Comparison of ENCODE assay signal across 12 cellular contexts in genomic region chr1:45305231-45305630, GRCh38. TPM values are rescaled to one million over a fixed set of nuclear protein-coding genes. Genes with fewer than 3 reads are reported as not detected.
A peak's percentile ranks its signal among the peaks of the same experiment; 100 is the strongest.
DNase-seq lines count a peak whose midpoint lies in the region; ATAC-seq and TF ChIP-seq lines count a peak whose summit lies in the region.
"Had no signal": no experiment of that assay in that cellular context is flagged by ENCODE, and none has a peak within 500 bp of the region (broad histone marks: within the 10 kb centered on the region; RNA-seq: fewer than 3 reads in every experiment).

No MANE protein-coding gene starts in this region.

- DNase-seq in MCF 10A (ENCODE audit: unreplicated experiment): no peak
- no peak for DNase-seq in mammary epithelial cell
- DNase-seq in T-cell: no peak
- DNase-seq in endothelial cell (ENCODE audit: low spot score): no peak
- DNase-seq in GOT3 (lab: John Stamatoyannopoulos, UW): no peak
- DNase-seq: lower lobe of right lung had no signal

- TF ChIP-seq CTCF in MCF 10A (IDR thresholded peaks at IDR 0.05; ENCODE audit: unreplicated experiment) (no peak), mammary epithelial cell (conservative IDR thresholded peaks at IDR 0.05 in 1 of 2, IDR thresholded peaks at IDR 0.05 in 1 of 2; ENCODE audit: extremely low read depth in 1 of 2, insufficient read depth in 1 of 2, low read depth in 1 of 2, low read length in 2 of 2) (no peak), endothelial cell (IDR thresholded peaks at IDR 0.05; ENCODE audit: unreplicated experiment) (no peak)

- H3K9me3 ChIP-seq in mammary epithelial cell (replicated peaks; ENCODE audit: insufficient read depth, low read length): no peaks in the 10 kb centered on the region
- H3K9me3 ChIP-seq: lower lobe of right lung, pancreas had no signal

- POLR2A ChIA-PET in MCF 10A (lab: Yijun Ruan, JAX): interaction anchor here (0.7 to 3.9 kb wide), 6 partner anchors 25 to 363 kb away, joined by 3 to 17 read pairs (median 4); partner anchors contain the start of genes MUTYH, TESK2, TOE1 and UROD
- POLR2A ChIA-PET in T-cell (lab: Charles Lee): no interaction called here

- H3K27me3 Mint-ChIP-seq in MCF 10A (ENCODE audit: insufficient read depth, unreplicated experiment): no peaks in the 10 kb centered on the region
- no peaks in the 10 kb centered on the region for H3K27me3 Mint-ChIP-seq in T-cell
- H3K27me3 Mint-ChIP-seq in endothelial cell (ENCODE audit: unreplicated experiment): peaks cover 5% of the 10 kb centered on the region
- no peaks in the 10 kb centered on the region for H3K27me3 Mint-ChIP-seq in stimulated activated memory B cell treated with anti-CD40 and anti-IgM and Interleukin-4, amounts not matched to agents 10 μg/mL and 1 μg/mL and 100 μg/mL, for 72 hours

- H3K4me3 ChIP-seq in mammary epithelial cell (replicated peaks in 1 of 3; ENCODE audit: insufficient read depth in 1 of 3, low read depth in 2 of 3, low read length in 3 of 3): no peak overlapping the region
- H3K4me3 ChIP-seq: hepatocyte had no signal

- peaks cover 7% of the 10 kb centered on the region for H3K4me1 ChIP-seq in mammary epithelial cell (ENCODE audit: insufficient read depth, low read length)

- H3K27me3 ChIP-seq in mammary epithelial cell (ENCODE audit: insufficient read depth, low read length): no peaks in the 10 kb centered on the region
- H3K27me3 ChIP-seq: cardiac muscle cell, hepatocyte, pancreas had no signal

- H4K20me1 ChIP-seq in mammary epithelial cell (ENCODE audit: insufficient read depth, low read length): no peaks in the 10 kb centered on the region

- no peak overlapping the region for H3K4me2 ChIP-seq in mammary epithelial cell (ENCODE audit: insufficient read depth, low read depth, low read length)

- H3K4me3 Mint-ChIP-seq in MCF 10A (ENCODE audit: unreplicated experiment) (peak overlapping the region; percentile 86), T-cell (peak overlapping the region; percentile 88 to 90 (median 90)), endothelial cell (ENCODE audit: unreplicated experiment) (peak overlapping the region; percentile 37)
- H3K4me3 Mint-ChIP-seq in stimulated activated memory B cell treated with anti-CD40 and anti-IgM and Interleukin-4, amounts not matched to agents 10 μg/mL and 1 μg/mL and 100 μg/mL, for 72 hours: peak overlapping the region; percentile 40

- H3K4me1 Mint-ChIP-seq in MCF 10A (ENCODE audit: insufficient read depth, unreplicated experiment): peaks cover 5% of the 10 kb centered on the region
- peaks cover 19 to 32% (median 20%) of the 10 kb centered on the region in 3 donors for H3K4me1 Mint-ChIP-seq in T-cell
- H3K4me1 Mint-ChIP-seq in endothelial cell (ENCODE audit: unreplicated experiment): peaks cover 4% of the 10 kb centered on the region
- H3K4me1 Mint-ChIP-seq in stimulated activated memory B cell treated with anti-CD40 and anti-IgM and Interleukin-4, amounts not matched to agents 10 μg/mL and 1 μg/mL and 100 μg/mL, for 72 hours: peaks cover 31% of the 10 kb centered on the region

- H3K9me3 Mint-ChIP-seq in MCF 10A (ENCODE audit: unreplicated experiment) (no peaks in the 10 kb centered on the region), T-cell (no peaks in the 10 kb centered on the region), endothelial cell (ENCODE audit: unreplicated experiment) (no peaks in the 10 kb centered on the region)
- no peaks in the 10 kb centered on the region for H3K9me3 Mint-ChIP-seq in stimulated activated memory B cell treated with anti-CD40 and anti-IgM and Interleukin-4, amounts not matched to agents 10 μg/mL and 1 μg/mL and 100 μg/mL, for 72 hours

- no peak overlapping the region for H3K27ac ChIP-seq in mammary epithelial cell (ENCODE audit: insufficient read depth, low read depth, low read length)

- in situ Hi-C loops in mammary epithelial cell (cut with MboI; ENCODE audit: low sequenced_read_pairs in 2 of 2): loop anchor here in 1 of 2 donors (25.0 kb wide), 1 partner anchor 468 kb away; the partner anchor contains the start of gene PTCH2

- dilution Hi-C loops in mammary epithelial cell (cut with HindIII; ENCODE audit: low sequenced_read_pairs): no loop called here

- CTCF ChIA-PET in MCF 10A (lab: Yijun Ruan, JAX) (interaction anchor here (0.6 to 1.7 kb wide), 7 partner anchors 34 to 602 kb away, joined by 3 to 6 read pairs (median 4); partner anchors contain the start of genes MUTYH, TOE1 and UROD), mammary epithelial cell (lab: Charles Lee; ENCODE audit: low non-redundant PET) (no interaction called here), T-cell (lab: Charles Lee) (interaction anchor here in 1 of 2 donors (0.8 to 1.6 kb wide), 3 partner anchors 20 to 319 kb away, joined by 3 to 8 read pairs (median 3); partner anchors contain the start of genes EIF2B3, MUTYH and TOE1)

- intact Hi-C loops in MCF 10A (cut with micrococcal nuclease): no loop called here
- intact Hi-C loops in mammary epithelial cell (cut with micrococcal nuclease): no loop called here

- no TSS peak for BruUV-seq in MCF 10A (replicated peaks; lab: Mats Ljungman, UMichigan)
- no TSS peak for BruUV-seq in mammary epithelial cell (replicated peaks; lab: Mats Ljungman, UMichigan)

- ATAC-seq in T-cell (replicated peaks in 1 of 4) (no peak), HG02840 (IDR thresholded peaks at IDR 0.05; ENCODE audit: low FRiP score, unreplicated experiment) (no peak), GM18867 (IDR thresholded peaks at IDR 0.05; ENCODE audit: unreplicated experiment) (no peak)
- no peak for ATAC-seq in stimulated activated memory B cell treated with anti-CD40 and anti-IgM and Interleukin-4, amounts not matched to agents 10 μg/mL and 1 μg/mL and 100 μg/mL, for 72 hours
- ATAC-seq: lower lobe of right lung had no signal

- H3K36me3 Mint-ChIP-seq in MCF 10A (ENCODE audit: insufficient read depth, unreplicated experiment) (no peaks in the 10 kb centered on the region), T-cell (no peaks in the 10 kb centered on the region), endothelial cell (ENCODE audit: low read depth, unreplicated experiment) (no peaks in the 10 kb centered on the region)
- no peaks in the 10 kb centered on the region for H3K36me3 Mint-ChIP-seq in stimulated activated memory B cell treated with anti-CD40 and anti-IgM and Interleukin-4, amounts not matched to agents 10 μg/mL and 1 μg/mL and 100 μg/mL, for 72 hours

- H3K9ac ChIP-seq in mammary epithelial cell (ENCODE audit: insufficient read depth, low read length): no peak overlapping the region

- H3K27ac Mint-ChIP-seq in MCF 10A (ENCODE audit: low read depth, unreplicated experiment): no peak overlapping the region
- peak overlapping the region; percentile 96 to 98 for H3K27ac Mint-ChIP-seq in T-cell
- peak overlapping the region; percentile 61 for H3K27ac Mint-ChIP-seq in endothelial cell (ENCODE audit: unreplicated experiment)
- peak overlapping the region; percentile 94 for H3K27ac Mint-ChIP-seq in stimulated activated memory B cell treated with anti-CD40 and anti-IgM and Interleukin-4, amounts not matched to agents 10 μg/mL and 1 μg/mL and 100 μg/mL, for 72 hours

- WGBS in mammary epithelial cell (ENCODE audit: low coverage, missing lambda C conversion rate): 89% methylated on average over 10 of the region's 10 CpGs

- no peaks in the 10 kb centered on the region for H3K79me2 ChIP-seq in mammary epithelial cell (ENCODE audit: insufficient read depth, low read length)
- H3K79me2 ChIP-seq: hepatocyte had no signal

- H2AFZ ChIP-seq in mammary epithelial cell (ENCODE audit: low read depth, low read length): no peak overlapping the region
- H2AFZ ChIP-seq: hepatocyte had no signal

- H3K36me3 ChIP-seq in mammary epithelial cell (ENCODE audit: insufficient read depth, low read length): no peaks in the 10 kb centered on the region
- H3K36me3 ChIP-seq: cardiac muscle cell, lower lobe of right lung, pancreas had no signal

RNA-seq across cellular contexts. Expression of gene HPDL, which starts 21.5 kb away (rescaled TPM):
- total RNA-seq in MCF 10A (2022): 0.37 TPM in 1 of 2 replicates, not detected in the other
- under 1 TPM; 0.33 to 0.66 TPM for total RNA-seq in mammary epithelial cell
- 0.76 TPM for polyA plus RNA-seq in mammary epithelial cell
- polyA minus RNA-seq in mammary epithelial cell: not detected
- total RNA-seq in T-cell: 1 to 10 TPM in 3 of 5 donors, under 1 TPM in 2; 0.21 to 2.0 (median 1.4) TPM
- 2.5 TPM for total RNA-seq in endothelial cell (ENCODE audit: unreplicated experiment)
- total RNA-seq: lower lobe of right lung had no signal

RNA-seq across cellular contexts. Expression of gene TOE1, which starts 34.7 kb away (rescaled TPM):
- total RNA-seq in MCF 10A (2022) (11.1 and 13.3 TPM in 2 replicates), mammary epithelial cell (10 to 100 TPM in 1 of 2 donors, 1 to 10 TPM in 1; 9.0 to 12.8 TPM), T-cell (10 to 100 TPM; 16.8 to 50.0 (median 19.8) TPM), endothelial cell (ENCODE audit: unreplicated experiment) (9.7 TPM)
- polyA plus RNA-seq in mammary epithelial cell: 31.7 TPM
- 19.5 TPM for polyA minus RNA-seq in mammary epithelial cell

RNA-seq across cellular contexts. Expression of gene MUTYH, which starts 35.0 kb away (rescaled TPM):
- total RNA-seq in MCF 10A (2022) (31.2 and 31.3 TPM in 2 replicates), mammary epithelial cell (10 to 100 TPM in 1 of 2 donors, 1 to 10 TPM in 1; 9.8 to 24.8 TPM), T-cell (10 to 100 TPM; 60.2 to 71.0 (median 68.4) TPM), endothelial cell (ENCODE audit: unreplicated experiment) (31.5 TPM)
- polyA plus RNA-seq in mammary epithelial cell: 15.2 TPM
- polyA minus RNA-seq in mammary epithelial cell: 33.6 TPM

Comparison
In these comparisons a context has a peak if more than half of its experiments do, and no peak if none do; other contexts are left out.
1. H3K4me3 Mint-ChIP-seq: peak in every context shown above with its lines; median percentile 90 in T-cell; 86 in MCF 10A; 40 in stimulated activated memory B cell treated with anti-CD40 and anti-IgM and Interleukin-4, amounts not matched to agents 10 μg/mL and 1 μg/mL and 100 μg/mL, for 72 hours; 37 in endothelial cell.